1 cellular context compared by ENCODE assay signal in the genomic region with DNA sequence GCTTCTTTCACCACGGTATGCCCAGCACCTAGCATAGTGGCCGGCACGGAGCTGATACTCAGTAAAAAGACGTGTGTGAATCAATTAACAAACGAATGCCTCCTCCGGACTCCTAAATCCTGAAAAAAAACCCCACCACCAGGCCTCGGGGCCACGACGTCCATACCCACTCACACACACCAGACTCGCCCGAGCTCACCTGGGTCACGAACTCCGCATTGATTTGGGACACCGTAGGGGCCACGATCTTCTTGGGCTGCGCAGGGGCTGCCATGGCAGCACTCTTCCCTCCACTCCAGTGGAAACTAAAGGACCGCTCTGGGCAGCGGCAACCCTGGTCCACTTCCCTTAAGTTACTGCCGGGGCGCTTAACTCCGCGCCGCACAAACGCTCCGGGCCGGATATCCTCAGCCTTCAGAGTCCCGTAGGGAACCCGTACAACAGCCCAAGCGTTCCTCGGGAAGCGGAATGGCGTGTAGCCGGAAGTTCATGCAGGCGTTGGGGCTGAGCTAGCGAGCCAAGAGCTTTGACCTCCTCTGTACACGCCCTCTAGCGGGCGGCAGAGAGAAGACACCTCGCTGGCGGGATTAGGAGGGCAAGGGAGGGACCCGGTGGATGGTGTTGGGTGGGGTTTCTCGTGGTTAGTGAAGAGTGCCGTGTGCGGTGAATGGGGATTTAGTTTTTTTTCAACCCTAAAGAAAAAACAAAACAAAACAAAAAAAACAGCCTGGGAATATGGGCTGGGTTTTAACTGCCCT.
TF ChIP-seq lines count a peak whose summit lies in the region.

A gene (minus strand): TSS at position 403 of the 758 bp plus-strand sequence. CDS start 129 bp downstream, at position 274.

TF ChIP-seq in H1, 55 proteins besides CTCF, POLR2A, EP300 and RAD21 (continues in another document):
- TF ChIP-seq SAP30 (IDR thresholded peaks at IDR 0.05; ENCODE audit: insufficient read depth, insufficient replicate concordance, low read length): peak; percentile 86
- no peak for TF ChIP-seq NRF1 (IDR thresholded peaks at IDR 0.05; ENCODE audit: low read depth, low read length)
- TF ChIP-seq, protein P1, sequence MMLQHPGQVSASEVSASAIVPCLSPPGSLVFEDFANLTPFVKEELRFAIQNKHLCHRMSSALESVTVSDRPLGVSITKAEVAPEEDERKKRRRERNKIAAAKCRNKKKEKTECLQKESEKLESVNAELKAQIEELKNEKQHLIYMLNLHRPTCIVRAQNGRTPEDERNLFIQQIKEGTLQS (IDR thresholded peaks at IDR 0.05; ENCODE audit: insufficient read depth, low read depth, low read length): no peak
- no peak for TF ChIP-seq CHD1 (IDR thresholded peaks at IDR 0.05; ENCODE audit: low read depth, low read length)
- 0 out of 2 replicates have a peak, but pooled peaks have one; percentile 60 for TF ChIP-seq TCF12 (IDR thresholded peaks at IDR 0.05; ENCODE audit: low read depth, low read length)
- TF ChIP-seq CBX5 (IDR thresholded peaks at IDR 0.05; ENCODE audit: low read depth, low read length): no peak
- TF ChIP-seq, protein P2, sequence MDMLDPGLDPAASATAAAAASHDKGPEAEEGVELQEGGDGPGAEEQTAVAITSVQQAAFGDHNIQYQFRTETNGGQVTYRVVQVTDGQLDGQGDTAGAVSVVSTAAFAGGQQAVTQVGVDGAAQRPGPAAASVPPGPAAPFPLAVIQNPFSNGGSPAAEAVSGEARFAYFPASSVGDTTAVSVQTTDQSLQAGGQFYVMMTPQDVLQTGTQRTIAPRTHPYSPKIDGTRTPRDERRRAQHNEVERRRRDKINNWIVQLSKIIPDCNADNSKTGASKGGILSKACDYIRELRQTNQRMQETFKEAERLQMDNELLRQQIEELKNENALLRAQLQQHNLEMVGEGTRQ (IDR thresholded peaks at IDR 0.05; ENCODE audit: low read length): 0 out of 2 replicates have a peak, but pooled peaks have one; percentile 26
- no peak for TF ChIP-seq JUN (IDR thresholded peaks at IDR 0.05; ENCODE audit: low read depth, low read length)
- no peak for TF ChIP-seq SP2 (IDR thresholded peaks at IDR 0.05; ENCODE audit: low read length)
- TF ChIP-seq BRCA1 (IDR thresholded peaks at IDR 0.05; ENCODE audit: low read depth, low read length): peak; percentile 35; the same call in 1 of the 2 replicates
- TF ChIP-seq KDM4A (IDR thresholded peaks at IDR 0.05; ENCODE audit: low read depth, low read length, severe bottlenecking): peak; percentile 60
- peak in 1 of 2 experiments; percentile 91; a peak in 2 of 4 replicates for TF ChIP-seq SIN3A (conservative IDR thresholded peaks at IDR 0.05 in 1 of 2, IDR thresholded peaks at IDR 0.05 in 1 of 2; ENCODE audit: low read depth in 1 of 2, low read length in 2 of 2)
- TF ChIP-seq HDAC6 (IDR thresholded peaks at IDR 0.05; ENCODE audit: low read depth, low read length): no peak
- TF ChIP-seq HDAC2 (IDR thresholded peaks at IDR 0.05; ENCODE audit: borderline replicate concordance in 1 of 2, low read depth in 2 of 2, low read length in 2 of 2): peak in 1 of 2 experiments; percentile 70; a peak in 1 of 4 replicates
- no peak for TF ChIP-seq EZH2 (IDR thresholded peaks at IDR 0.05; ENCODE audit: low read depth, low read length, severe bottlenecking)
- TF ChIP-seq PHF8 (conservative IDR thresholded peaks at IDR 0.05; ENCODE audit: low read depth, low read length): peak; percentile 96
- peak; percentile 54 for TF ChIP-seq JUND (IDR thresholded peaks at IDR 0.05; ENCODE audit: low read length)
- peak; percentile 77; the same call in 1 of the 2 replicates for TF ChIP-seq RBBP5 (IDR thresholded peaks at IDR 0.05; ENCODE audit: borderline replicate concordance, low read depth, low read length)
- TF ChIP-seq KDM1A (IDR thresholded peaks at IDR 0.05; ENCODE audit: borderline replicate concordance, low read length): no peak
- TF ChIP-seq RNF2 (IDR thresholded peaks at IDR 0.05; ENCODE audit: borderline replicate concordance, low read depth, low read length, missing control alignments, poor library complexity, severe bottlenecking): no peak
- TF ChIP-seq SRF (IDR thresholded peaks at IDR 0.05; ENCODE audit: low read depth, low read length): peak; percentile 67; the same call in 1 of the 2 replicates
- TF ChIP-seq CEBPB (IDR thresholded peaks at IDR 0.05; ENCODE audit: low read depth, low read length): peak; percentile 6; the same call in 1 of the 2 replicates
- peak; percentile 61; the same call in 1 of the 2 replicates for TF ChIP-seq SP1 (IDR thresholded peaks at IDR 0.05; ENCODE audit: low read depth, low read length)
- TF ChIP-seq CTBP2 (IDR thresholded peaks at IDR 0.05; ENCODE audit: borderline replicate concordance, insufficient read depth, insufficient read length, low read length): no peak
- TF ChIP-seq TAF1 (IDR thresholded peaks at IDR 0.05; ENCODE audit: low read depth, low read length): peak; percentile 98
- peak; percentile 72 for TF ChIP-seq GTF2F1 (IDR thresholded peaks at IDR 0.05; ENCODE audit: borderline replicate concordance, low read depth, low read length)
- no peak for TF ChIP-seq BACH1 (IDR thresholded peaks at IDR 0.05; ENCODE audit: low read length)
- TF ChIP-seq MAFK (IDR thresholded peaks at IDR 0.05; ENCODE audit: low read depth, low read length): peak; percentile 26; the same call in 1 of the 2 replicates
- peak; percentile 100 for TF ChIP-seq GABPA (IDR thresholded peaks at IDR 0.05; ENCODE audit: borderline replicate concordance, insufficient read depth, low read length)
- TF ChIP-seq, protein P3, sequence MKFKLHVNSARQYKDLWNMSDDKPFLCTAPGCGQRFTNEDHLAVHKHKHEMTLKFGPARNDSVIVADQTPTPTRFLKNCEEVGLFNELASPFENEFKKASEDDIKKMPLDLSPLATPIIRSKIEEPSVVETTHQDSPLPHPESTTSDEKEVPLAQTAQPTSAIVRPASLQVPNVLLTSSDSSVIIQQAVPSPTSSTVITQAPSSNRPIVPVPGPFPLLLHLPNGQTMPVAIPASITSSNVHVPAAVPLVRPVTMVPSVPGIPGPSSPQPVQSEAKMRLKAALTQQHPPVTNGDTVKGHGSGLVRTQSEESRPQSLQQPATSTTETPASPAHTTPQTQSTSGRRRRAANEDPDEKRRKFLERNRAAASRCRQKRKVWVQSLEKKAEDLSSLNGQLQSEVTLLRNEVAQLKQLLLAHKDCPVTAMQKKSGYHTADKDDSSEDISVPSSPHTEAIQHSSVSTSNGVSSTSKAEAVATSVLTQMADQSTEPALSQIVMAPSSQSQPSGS (IDR thresholded peaks at IDR 0.05; ENCODE audit: low read length): 0 out of 2 replicates have a peak, but pooled peaks have one; percentile 50
- no peak for TF ChIP-seq NANOG (IDR thresholded peaks at IDR 0.05; ENCODE audit: insufficient read depth, low read depth, low read length, poor library complexity, severe bottlenecking)
- peak; percentile 95 for TF ChIP-seq ASH2L (IDR thresholded peaks at IDR 0.05; ENCODE audit: low read length)
- no peak for TF ChIP-seq POU5F1 (IDR thresholded peaks at IDR 0.05; ENCODE audit: low read depth, low read length)
- peak; percentile 79; the same call in 1 of the 2 replicates for TF ChIP-seq POLR2AphosphoS5 (IDR thresholded peaks at IDR 0.05; ENCODE audit: low read depth, low read length)
- TF ChIP-seq RXRA (IDR thresholded peaks at IDR 0.05; ENCODE audit: insufficient read depth, low read depth, low read length): 0 out of 2 replicates have a peak, but pooled peaks have one; percentile 35
- TF ChIP-seq, protein P4, sequence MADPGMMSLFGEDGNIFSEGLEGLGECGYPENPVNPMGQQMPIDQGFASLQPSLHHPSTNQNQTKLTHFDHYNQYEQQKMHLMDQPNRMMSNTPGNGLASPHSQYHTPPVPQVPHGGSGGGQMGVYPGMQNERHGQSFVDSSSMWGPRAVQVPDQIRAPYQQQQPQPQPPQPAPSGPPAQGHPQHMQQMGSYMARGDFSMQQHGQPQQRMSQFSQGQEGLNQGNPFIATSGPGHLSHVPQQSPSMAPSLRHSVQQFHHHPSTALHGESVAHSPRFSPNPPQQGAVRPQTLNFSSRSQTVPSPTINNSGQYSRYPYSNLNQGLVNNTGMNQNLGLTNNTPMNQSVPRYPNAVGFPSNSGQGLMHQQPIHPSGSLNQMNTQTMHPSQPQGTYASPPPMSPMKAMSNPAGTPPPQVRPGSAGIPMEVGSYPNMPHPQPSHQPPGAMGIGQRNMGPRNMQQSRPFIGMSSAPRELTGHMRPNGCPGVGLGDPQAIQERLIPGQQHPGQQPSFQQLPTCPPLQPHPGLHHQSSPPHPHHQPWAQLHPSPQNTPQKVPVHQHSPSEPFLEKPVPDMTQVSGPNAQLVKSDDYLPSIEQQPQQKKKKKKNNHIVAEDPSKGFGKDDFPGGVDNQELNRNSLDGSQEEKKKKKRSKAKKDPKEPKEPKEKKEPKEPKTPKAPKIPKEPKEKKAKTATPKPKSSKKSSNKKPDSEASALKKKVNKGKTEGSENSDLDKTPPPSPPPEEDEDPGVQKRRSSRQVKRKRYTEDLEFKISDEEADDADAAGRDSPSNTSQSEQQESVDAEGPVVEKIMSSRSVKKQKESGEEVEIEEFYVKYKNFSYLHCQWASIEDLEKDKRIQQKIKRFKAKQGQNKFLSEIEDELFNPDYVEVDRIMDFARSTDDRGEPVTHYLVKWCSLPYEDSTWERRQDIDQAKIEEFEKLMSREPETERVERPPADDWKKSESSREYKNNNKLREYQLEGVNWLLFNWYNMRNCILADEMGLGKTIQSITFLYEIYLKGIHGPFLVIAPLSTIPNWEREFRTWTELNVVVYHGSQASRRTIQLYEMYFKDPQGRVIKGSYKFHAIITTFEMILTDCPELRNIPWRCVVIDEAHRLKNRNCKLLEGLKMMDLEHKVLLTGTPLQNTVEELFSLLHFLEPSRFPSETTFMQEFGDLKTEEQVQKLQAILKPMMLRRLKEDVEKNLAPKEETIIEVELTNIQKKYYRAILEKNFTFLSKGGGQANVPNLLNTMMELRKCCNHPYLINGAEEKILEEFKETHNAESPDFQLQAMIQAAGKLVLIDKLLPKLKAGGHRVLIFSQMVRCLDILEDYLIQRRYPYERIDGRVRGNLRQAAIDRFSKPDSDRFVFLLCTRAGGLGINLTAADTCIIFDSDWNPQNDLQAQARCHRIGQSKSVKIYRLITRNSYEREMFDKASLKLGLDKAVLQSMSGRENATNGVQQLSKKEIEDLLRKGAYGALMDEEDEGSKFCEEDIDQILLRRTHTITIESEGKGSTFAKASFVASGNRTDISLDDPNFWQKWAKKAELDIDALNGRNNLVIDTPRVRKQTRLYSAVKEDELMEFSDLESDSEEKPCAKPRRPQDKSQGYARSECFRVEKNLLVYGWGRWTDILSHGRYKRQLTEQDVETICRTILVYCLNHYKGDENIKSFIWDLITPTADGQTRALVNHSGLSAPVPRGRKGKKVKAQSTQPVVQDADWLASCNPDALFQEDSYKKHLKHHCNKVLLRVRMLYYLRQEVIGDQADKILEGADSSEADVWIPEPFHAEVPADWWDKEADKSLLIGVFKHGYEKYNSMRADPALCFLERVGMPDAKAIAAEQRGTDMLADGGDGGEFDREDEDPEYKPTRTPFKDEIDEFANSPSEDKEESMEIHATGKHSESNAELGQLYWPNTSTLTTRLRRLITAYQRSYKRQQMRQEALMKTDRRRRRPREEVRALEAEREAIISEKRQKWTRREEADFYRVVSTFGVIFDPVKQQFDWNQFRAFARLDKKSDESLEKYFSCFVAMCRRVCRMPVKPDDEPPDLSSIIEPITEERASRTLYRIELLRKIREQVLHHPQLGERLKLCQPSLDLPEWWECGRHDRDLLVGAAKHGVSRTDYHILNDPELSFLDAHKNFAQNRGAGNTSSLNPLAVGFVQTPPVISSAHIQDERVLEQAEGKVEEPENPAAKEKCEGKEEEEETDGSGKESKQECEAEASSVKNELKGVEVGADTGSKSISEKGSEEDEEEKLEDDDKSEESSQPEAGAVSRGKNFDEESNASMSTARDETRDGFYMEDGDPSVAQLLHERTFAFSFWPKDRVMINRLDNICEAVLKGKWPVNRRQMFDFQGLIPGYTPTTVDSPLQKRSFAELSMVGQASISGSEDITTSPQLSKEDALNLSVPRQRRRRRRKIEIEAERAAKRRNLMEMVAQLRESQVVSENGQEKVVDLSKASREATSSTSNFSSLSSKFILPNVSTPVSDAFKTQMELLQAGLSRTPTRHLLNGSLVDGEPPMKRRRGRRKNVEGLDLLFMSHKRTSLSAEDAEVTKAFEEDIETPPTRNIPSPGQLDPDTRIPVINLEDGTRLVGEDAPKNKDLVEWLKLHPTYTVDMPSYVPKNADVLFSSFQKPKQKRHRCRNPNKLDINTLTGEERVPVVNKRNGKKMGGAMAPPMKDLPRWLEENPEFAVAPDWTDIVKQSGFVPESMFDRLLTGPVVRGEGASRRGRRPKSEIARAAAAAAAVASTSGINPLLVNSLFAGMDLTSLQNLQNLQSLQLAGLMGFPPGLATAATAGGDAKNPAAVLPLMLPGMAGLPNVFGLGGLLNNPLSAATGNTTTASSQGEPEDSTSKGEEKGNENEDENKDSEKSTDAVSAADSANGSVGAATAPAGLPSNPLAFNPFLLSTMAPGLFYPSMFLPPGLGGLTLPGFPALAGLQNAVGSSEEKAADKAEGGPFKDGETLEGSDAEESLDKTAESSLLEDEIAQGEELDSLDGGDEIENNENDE (IDR thresholded peaks at IDR 0.05; ENCODE audit: insufficient replicate concordance, low read length): no peak
- TF ChIP-seq SUZ12 (IDR thresholded peaks at IDR 0.05; ENCODE audit: low read length): no peak
- 0 out of 2 replicates have a peak, but pooled peaks have one; percentile 18 for TF ChIP-seq RFX5 (IDR thresholded peaks at IDR 0.05; ENCODE audit: borderline replicate concordance, low read depth, low read length)
- TF ChIP-seq BCL11A (IDR thresholded peaks at IDR 0.05; ENCODE audit: low read depth in 2 of 2, low read length in 2 of 2): no peak
- no peak for TF ChIP-seq ZNF274 (IDR thresholded peaks at IDR 0.05; ENCODE audit: borderline replicate concordance, extremely low read depth, low read length)
- no peak for TF ChIP-seq CBX8 (IDR thresholded peaks at IDR 0.05; ENCODE audit: borderline replicate concordance, low read depth, low read length)
- TF ChIP-seq TAF7 (optimal IDR thresholded peaks at IDR 0.05; ENCODE audit: borderline replicate concordance, low read depth, low read length): peak; percentile 95
- TF ChIP-seq FOSL1 (IDR thresholded peaks at IDR 0.05; ENCODE audit: insufficient read depth, low read depth, low read length): no peak
- TF ChIP-seq SIRT6 (IDR thresholded peaks at IDR 0.05; ENCODE audit: low read length): peak; percentile 58
- TF ChIP-seq CHD2 (IDR thresholded peaks at IDR 0.05; ENCODE audit: low read length): peak; percentile 65
- TF ChIP-seq CREB1 (IDR thresholded peaks at IDR 0.05): peak; percentile 79
- TF ChIP-seq, protein P5, sequence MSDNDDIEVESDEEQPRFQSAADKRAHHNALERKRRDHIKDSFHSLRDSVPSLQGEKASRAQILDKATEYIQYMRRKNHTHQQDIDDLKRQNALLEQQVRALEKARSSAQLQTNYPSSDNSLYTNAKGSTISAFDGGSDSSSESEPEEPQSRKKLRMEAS (IDR thresholded peaks at IDR 0.05): peak; percentile 56
- TF ChIP-seq YY1 (IDR thresholded peaks at IDR 0.05; ENCODE audit: low read depth, low read length): peak; percentile 83
- TF ChIP-seq TEAD4 (IDR thresholded peaks at IDR 0.05; ENCODE audit: low read depth, low read length): peak; percentile 54; the same call in 1 of the 2 replicates
- peak; percentile 50; the same call in 1 of the 2 replicates for TF ChIP-seq SIX5 (IDR thresholded peaks at IDR 0.05; ENCODE audit: low read depth, low read length)
- TF ChIP-seq SP4 (IDR thresholded peaks at IDR 0.05; ENCODE audit: low read length): peak; percentile 87; the same call in 1 of the 2 replicates
- peak; percentile 73 for TF ChIP-seq KDM5A (IDR thresholded peaks at IDR 0.05; ENCODE audit: low read length)
